ENCODE assay signal across 23 cellular contexts in the genomic region with DNA sequence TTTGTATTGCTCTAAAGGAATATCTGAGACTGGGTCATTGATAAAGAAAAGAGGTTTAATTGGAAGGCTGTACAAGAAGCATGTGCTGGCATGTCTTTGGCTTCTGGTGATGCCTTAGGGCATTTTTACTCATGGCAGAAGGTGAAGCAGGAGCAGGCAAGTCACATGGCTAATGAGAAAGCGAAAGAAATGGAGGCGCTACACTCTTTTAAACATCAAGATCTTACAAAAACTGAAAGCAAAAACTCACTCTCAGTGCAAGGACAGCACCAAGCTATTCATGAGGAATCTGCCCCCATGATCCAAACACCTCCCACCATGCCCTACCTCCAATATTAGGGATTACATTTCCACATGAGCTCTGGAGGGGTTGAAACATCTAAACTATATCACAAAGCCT.
"Had no signal": no experiment of that assay in that cellular context is flagged by ENCODE, and none has a peak within 500 bp of the region (broad histone marks: within the 10 kb centered on the region; RNA-seq: fewer than 3 reads in every experiment).

No MANE protein-coding gene starts in this region.

- H3K27me3 ChIP-seq: cardiac muscle cell, MG63 had no signal

- H3K4me1 Mint-ChIP-seq: activated naive CD4-positive, alpha-beta T cell treated with anti-CD3 and anti-CD28 coated beads, Interleukin-2, amount 50 U/mL, for 24 hours had no signal

- H3K4me3 Mint-ChIP-seq: activated CD8-positive, alpha-beta T cell treated with anti-CD3 and anti-CD28 coated beads for 36 hours; activated naive CD4-positive, alpha-beta T cell treated with anti-CD3 and anti-CD28 coated beads, Interleukin-2, amount 50 U/mL, for 24 hours; activated T-cell treated with anti-CD3 and anti-CD28 coated beads, Interleukin-2, amount 50 U/mL, for 72 hours; T-helper 1 cell treated with Interleukin-12 subunit alpha and Interleukin-12 subunit beta and Interleukin-4 antibody, amounts not matched to agents 30 μg/mL and 1 μg/mL, for 36 hours had no signal

- H3K27me3 Mint-ChIP-seq: activated CD8-positive, alpha-beta T cell treated with anti-CD3 and anti-CD28 coated beads for 36 hours; activated naive CD4-positive, alpha-beta T cell treated with anti-CD3 and anti-CD28 coated beads, Interleukin-2, amount 50 U/mL, for 24 hours had no signal

- H3K27ac ChIP-seq: cardiac muscle cell, KMS-11 had no signal

- H3K36me3 Mint-ChIP-seq: activated naive CD4-positive, alpha-beta T cell treated with anti-CD3 and anti-CD28 coated beads, Interleukin-2, amount 50 U/mL, for 24 hours had no signal

- H3K9me3 Mint-ChIP-seq: activated CD8-positive, alpha-beta T cell treated with anti-CD3 and anti-CD28 coated beads for 36 hours; activated naive CD4-positive, alpha-beta T cell treated with anti-CD3 and anti-CD28 coated beads, Interleukin-2, amount 50 U/mL, for 24 hours; activated T-cell treated with anti-CD3 and anti-CD28 coated beads, Interleukin-2, amount 50 U/mL, for 72 hours; activated T-helper 2 cell treated with anti-CD3 and anti-CD28 coated beads, Interferon-gamma antibody, Interleukin-2, Interleukin-4, amounts not matched to agents 10 μg/mL and 5 μg/mL and 100 μg/mL, durations not matched to agents 14 hours and 24 hours and 36 hours; T-helper 1 cell treated with Interleukin-12 subunit alpha and Interleukin-12 subunit beta and Interleukin-4 antibody, amounts not matched to agents 30 μg/mL and 1 μg/mL, for 36 hours had no signal

- H3K27ac Mint-ChIP-seq: activated CD8-positive, alpha-beta T cell treated with anti-CD3 and anti-CD28 coated beads for 36 hours; activated naive CD4-positive, alpha-beta T cell treated with anti-CD3 and anti-CD28 coated beads, Interleukin-2, amount 50 U/mL, for 24 hours; activated T-cell treated with anti-CD3 and anti-CD28 coated beads, Interleukin-2, amount 50 U/mL, for 72 hours; activated T-helper 2 cell treated with anti-CD3 and anti-CD28 coated beads, Interferon-gamma antibody, Interleukin-2, Interleukin-4, amounts not matched to agents 10 μg/mL and 5 μg/mL and 100 μg/mL, durations not matched to agents 14 hours and 24 hours and 36 hours; T-helper 1 cell treated with Interleukin-12 subunit alpha and Interleukin-12 subunit beta and Interleukin-4 antibody, amounts not matched to agents 30 μg/mL and 1 μg/mL, for 36 hours had no signal

- ATAC-seq: activated CD4-positive, CD25-positive, alpha-beta regulatory T cell treated with anti-CD3 and anti-CD28 coated beads, Interleukin-2, amount 50 U/mL, for 24 hours; activated CD8-positive, alpha-beta T cell treated with anti-CD3 and anti-CD28 coated beads for 36 hours; activated T-cell treated with anti-CD3 and anti-CD28 coated beads, Interleukin-2, amount 50 U/mL, for 72 hours; PC-3 had no signal

- DNase-seq: activated CD4-positive, alpha-beta T cell treated with anti-CD3 and anti-CD28 coated beads for 4 hours; activated CD8-positive, alpha-beta memory T cell treated with anti-CD3 and anti-CD28 coated beads, Interleukin-2, amount 50 U/mL, for 4 hours; activated CD8-positive, alpha-beta T cell treated with anti-CD3 and anti-CD28 coated beads for 36 hours; activated gamma-delta T cell treated with Interleukin-2 at 50 U/mL for 16 hours; activated T-cell treated with anti-CD3 and anti-CD28 coated beads, Interleukin-2, amount 50 U/mL, for 72 hours; aorta; MG63; NCI-H1105; NCI-H1436; NCI-H187; NCI-H2081; NCI-H446; NCI-H526; NCI-H82; NK-92 treated with Interleukin-12 subunit alpha and Interleukin-12 subunit beta, amount 100 ng/mL, for 24 hours; PC-3; SHP77 treated with DMSO at 0.1 percent for 48 hours had no signal
